In the genomic region with DNA sequence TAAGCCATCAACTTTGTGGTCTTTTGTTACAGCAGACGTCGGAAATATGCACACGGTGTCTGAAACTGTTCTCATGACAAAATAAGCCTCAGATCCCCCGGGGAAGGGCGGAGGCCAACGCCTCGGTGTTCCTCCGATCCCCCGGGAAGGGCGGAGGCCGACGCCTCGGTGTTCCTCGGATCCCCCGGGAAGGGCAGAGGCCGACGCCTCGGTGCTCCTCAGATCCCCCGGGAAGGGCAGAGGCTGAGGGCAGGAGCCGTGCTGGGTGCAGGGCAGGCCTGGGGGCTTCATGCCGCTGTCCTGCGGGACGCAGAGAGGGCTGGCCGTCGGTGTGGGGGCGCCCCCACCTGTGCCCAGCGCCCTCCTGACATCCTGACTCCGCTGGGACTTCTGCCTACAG, we compare ENCODE assay signal across 1 cellular context.
TF ChIP-seq lines count a peak whose summit lies in the region.

No MANE protein-coding gene starts in this region.

TF ChIP-seq in K562, 482 proteins besides CTCF, POLR2A, EP300 and RAD21:
- TF ChIP-seq U2AF2 (optimal IDR thresholded peaks at IDR 0.05; ENCODE audit: low read depth, low read length) (no peak), FOXK1 (CRISPR knock-in tag; IDR thresholded peaks at IDR 0.05; ENCODE audit: borderline replicate concordance) (no peak), ASH1L (IDR thresholded peaks at IDR 0.05; ENCODE audit: borderline replicate concordance, low read depth, partially characterized antibody) (no peak), POLR2G (IDR thresholded peaks at IDR 0.05; ENCODE audit: low read depth, low read length) (peak; percentile 14)
